In genomic region chr11:11966826-11967668, GRCh38 we compare ENCODE assay signal across 8 cellular contexts. TPM values are rescaled to one million over a fixed set of nuclear protein-coding genes. Genes with fewer than 3 reads are reported as not detected.
DNase-seq lines count a peak whose midpoint lies in the region; ATAC-seq, FAIRE-seq and TF ChIP-seq lines count a peak whose summit lies in the region.

No MANE protein-coding gene starts in this region.

- no peak overlapping the region for H3K27ac ChIP-seq in SJCRH30
- peak overlapping the region; percentile 75 to 76 for H3K27ac ChIP-seq in right atrium auricular region
- no peak overlapping the region for H3K27ac ChIP-seq in small intestine (ENCODE audit: low read depth in 1 of 2, low read length in 1 of 2)

- DNase-seq in DMS53 treated with DMSO at 0.1 percent for 48 hours (lab: John Stamatoyannopoulos, UW; ENCODE audit: unreplicated experiment) (peak; percentile 65), HPDE6-E6E7 (ENCODE audit: extremely low spot score) (peak; percentile 50), SJCRH30 (peak; percentile 88 to 95), right atrium auricular region (ENCODE audit: low spot score) (peak; percentile 79), small intestine (peak; percentile 65), putamen (ENCODE audit: low spot score) (no peak)
- peak; percentile 83 for DNase-seq in activated naive CD4-positive, alpha-beta T cell treated with anti-CD3 and anti-CD28 coated beads for 36 hours

- no peak for FAIRE-seq in small intestine (lab: Jason Lieb, UNC)

- H3K9me3 ChIP-seq in SJCRH30 (replicated peaks) (no peaks in the 10 kb centered on the region), right atrium auricular region (no peaks in the 10 kb centered on the region), small intestine (ENCODE audit: control insufficient read depth, low read depth) (no peaks in the 10 kb centered on the region)

- WGBS in small intestine, 3 donors, result 65 to 79% (median 66%) methylated on average over 15 of the region's 15 CpGs

- no peaks in the 10 kb centered on the region for H3K9me3 Mint-ChIP-seq in activated naive CD4-positive, alpha-beta T cell treated with anti-CD3 and anti-CD28 coated beads for 36 hours

- ATAC-seq in GM21367 (IDR thresholded peaks at IDR 0.05; ENCODE audit: unreplicated experiment), result peak; percentile 95

- H3K36me3 ChIP-seq in SJCRH30 (no peaks in the 10 kb centered on the region), right atrium auricular region (peaks cover 41% of the 10 kb centered on the region), small intestine (ENCODE audit: control insufficient read depth in 2 of 2, insufficient read depth in 2 of 2, low read length in 2 of 2) (no peaks in the 10 kb centered on the region)

- no peak overlapping the region for H3K4me3 Mint-ChIP-seq in activated naive CD4-positive, alpha-beta T cell treated with anti-CD3 and anti-CD28 coated beads for 36 hours

- H3K27me3 ChIP-seq in SJCRH30 (no peaks in the 10 kb centered on the region), right atrium auricular region (no peaks in the 10 kb centered on the region), small intestine (ENCODE audit: control insufficient read depth in 2 of 2, insufficient read depth in 2 of 2, low read length in 2 of 2) (no peaks in the 10 kb centered on the region)

- H3K36me3 Mint-ChIP-seq in activated naive CD4-positive, alpha-beta T cell treated with anti-CD3 and anti-CD28 coated beads for 36 hours (ENCODE audit: low read depth), result no peaks in the 10 kb centered on the region

- H3K27ac Mint-ChIP-seq in activated naive CD4-positive, alpha-beta T cell treated with anti-CD3 and anti-CD28 coated beads for 36 hours, result no peak overlapping the region

- CTCF ChIA-PET in activated naive CD4-positive, alpha-beta T cell treated with anti-CD3 and anti-CD28 coated beads for 36 hours (lab: Charles Lee), result interaction anchor here (0.7 to 2.3 kb wide), 15 partner anchors 9 to 315 kb away, joined by 3 to 11 read pairs (median 3); no protein-coding TSS in a partner anchor

- H3K4me1 ChIP-seq in SJCRH30 (peaks cover 11% of the 10 kb centered on the region; the same call in 1 of the 2 replicates), right atrium auricular region (peaks cover 0 to 98% of the 10 kb centered on the region in 2 donors), small intestine (ENCODE audit: control insufficient read depth in 2 of 2, insufficient read depth in 1 of 2, low read depth in 1 of 2, low read length in 1 of 2) (no peaks in the 10 kb centered on the region)

- TF ChIP-seq CTCF in right atrium auricular region (IDR thresholded peaks at IDR 0.05), result peak; percentile 69 to 77

- intact Hi-C loops in activated naive CD4-positive, alpha-beta T cell treated with anti-CD3 and anti-CD28 coated beads for 36 hours (cut with micrococcal nuclease), result loop anchor here (1.0 kb wide), 1 partner anchor 168 kb away; no protein-coding TSS in a partner anchor

- H3K4me3 ChIP-seq in SJCRH30 (no peak overlapping the region), right atrium auricular region (no peak overlapping the region), small intestine (ENCODE audit: low read depth in 1 of 2, low read length in 2 of 2) (no peak overlapping the region)

- H3K27me3 Mint-ChIP-seq in activated naive CD4-positive, alpha-beta T cell treated with anti-CD3 and anti-CD28 coated beads for 36 hours (ENCODE audit: low read depth), result no peaks in the 10 kb centered on the region

- H3K4me1 Mint-ChIP-seq in activated naive CD4-positive, alpha-beta T cell treated with anti-CD3 and anti-CD28 coated beads for 36 hours (ENCODE audit: low read depth), result peaks cover 6% of the 10 kb centered on the region

RNA-seq across cellular contexts. Expression of gene DKK3, which starts 41.4 kb away (rescaled TPM):
- total RNA-seq in SJCRH30 (2014; rRNA removed; shearing (Covaris generic)), result 11.7 and 13.9 TPM in 2 replicates
- not detected for total RNA-seq in activated naive CD4-positive, alpha-beta T cell treated with anti-CD3 and anti-CD28 coated beads for 36 hours
- 1,000 to 10,000 TPM; 2,934 to 5,316 TPM for total RNA-seq in right atrium auricular region
- polyA plus RNA-seq in small intestine, result 10 to 100 TPM in 1 of 3 donors, 1 to 10 TPM in 2; 4.2 to 29.1 (median 5.9) TPM

Comparison
In these comparisons a context has a peak if more than half of its experiments do, and no peak if none do; other contexts are left out.
1. H3K27ac ChIP-seq: peak in right atrium auricular region (2 of 2); none in SJCRH30 (single experiment) and small intestine (0 of 2).
2. RNA of gene DKK3, which starts 41.4 kb away (total RNA-seq): 2,934 to 5,316 TPM in right atrium auricular region; 11.7 to 13.9 TPM in SJCRH30 and not detected in activated naive CD4-positive, alpha-beta T cell treated with anti-CD3 and anti-CD28 coated beads for 36 hours; every median in the first group is over 100 times any median in the second.